Comparison of ENCODE assay signal across 22 cellular contexts in genomic region chr11:118201966-118202365, GRCh38. TPM values are rescaled to one million over a fixed set of nuclear protein-coding genes. Genes with fewer than 3 reads are reported as not detected.
A peak's percentile ranks its signal among the peaks of the same experiment; 100 is the strongest.
DNase-seq lines count a peak whose midpoint lies in the region; ATAC-seq and TF ChIP-seq lines count a peak whose summit lies in the region.
"Had no signal": no experiment of that assay in that cellular context is flagged by ENCODE, and none has a peak within 500 bp of the region (broad histone marks: within the 10 kb centered on the region; RNA-seq: fewer than 3 reads in every experiment).

No MANE protein-coding gene starts in this region.

- H3K4me1 ChIP-seq in CD8-positive, alpha-beta T cell (ENCODE audit: insufficient read depth, low read length): peaks cover 77% of the 10 kb centered on the region
- H3K4me1 ChIP-seq in Caco-2 (peaks cover 91% of the 10 kb centered on the region), muscle layer of duodenum (ENCODE audit: control insufficient read depth in 1 of 2, insufficient read depth in 2 of 2, low read length in 2 of 2) (peaks cover 0 to 17% of the 10 kb centered on the region in 2 donors), breast epithelium (no peaks in the 10 kb centered on the region)

- H3K36me3 ChIP-seq in CD8-positive, alpha-beta T cell (ENCODE audit: insufficient read depth, low read length): peaks cover 24% of the 10 kb centered on the region
- H3K36me3 ChIP-seq in Caco-2 (ENCODE audit: control insufficient read depth, insufficient read depth, low read length): peaks cover 2% of the 10 kb centered on the region; the same call in 1 of the 2 replicates
- no peaks in the 10 kb centered on the region for H3K36me3 ChIP-seq in muscle layer of duodenum (ENCODE audit: control insufficient read depth in 1 of 2, insufficient read depth in 2 of 2, low read length in 2 of 2)
- H3K36me3 ChIP-seq in breast epithelium: no peaks in the 10 kb centered on the region

- BruUV-seq in Caco-2 (replicated peaks; lab: Mats Ljungman, UMichigan): TSS peak; percentile 80

- POLR2A ChIA-PET in CD8-positive, alpha-beta T cell (lab: Charles Lee): interaction anchor here (0.6 to 2.1 kb wide), 21 partner anchors 13 to 143 kb away, joined by 3 to 18 read pairs (median 4); partner anchors contain the start of genes CD3E, CD3G, JAML and MPZL2
- POLR2A ChIA-PET in Caco-2 (lab: Charles Lee): interaction anchor here (0.5 to 2.0 kb wide), 5 partner anchors 10 to 1123 kb away, joined by 3 to 16 read pairs (median 4); partner anchors contain the start of gene MPZL3

- no peaks in the 10 kb centered on the region for H3K27me3 ChIP-seq in CD8-positive, alpha-beta T cell (ENCODE audit: insufficient read depth, low read length)
- H3K27me3 ChIP-seq in Caco-2 (replicated peaks; ENCODE audit: control insufficient read depth, insufficient read depth, low read length) (no peaks in the 10 kb centered on the region), muscle layer of duodenum (ENCODE audit: low read depth, low read length) (no peaks in the 10 kb centered on the region), breast epithelium (no peaks in the 10 kb centered on the region)

- no peaks in the 10 kb centered on the region for H3K27me3 Mint-ChIP-seq in CD8-positive, alpha-beta T cell (ENCODE audit: low read depth)
- no peaks in the 10 kb centered on the region for H3K27me3 Mint-ChIP-seq in Caco-2 (ENCODE audit: insufficient read depth, unreplicated experiment)
- no peaks in the 10 kb centered on the region for H3K27me3 Mint-ChIP-seq in effector memory CD8-positive, alpha-beta T cell
- H3K27me3 Mint-ChIP-seq: CD4-positive, CD25-positive, alpha-beta regulatory T cell had no signal

- no peak overlapping the region for H3K4me3 Mint-ChIP-seq in CD8-positive, alpha-beta T cell
- no peak overlapping the region for H3K4me3 Mint-ChIP-seq in Caco-2 (ENCODE audit: unreplicated experiment)
- no peak overlapping the region for H3K4me3 Mint-ChIP-seq in effector memory CD8-positive, alpha-beta T cell
- H3K4me3 Mint-ChIP-seq: CD4-positive, CD25-positive, alpha-beta regulatory T cell had no signal

- intact Hi-C loops in CD8-positive, alpha-beta T cell (cut with DNase I, micrococcal nuclease): loop anchor here (1.0 to 2.0 kb wide), 5 partner anchors 15 to 51 kb away; partner anchors contain the start of gene MPZL3 (in 1 of the 2)
- intact Hi-C loops in Caco-2 (cut with micrococcal nuclease; ENCODE audit: unreplicated experiment) (loop anchor here (1.0 to 2.0 kb wide), 5 partner anchors 10 to 117 kb away; partner anchors contain the start of gene MPZL3), breast epithelium (cut with DNase I; ENCODE audit: low total_unique reads) (no loop called here), Right ventricle myocardium inferior (cut with DNase I) (no loop called here)

- TF ChIP-seq POLR2A in breast epithelium (IDR thresholded peaks at IDR 0.05): no peak

- ATAC-seq in CD8-positive, alpha-beta T cell: no peak
- ATAC-seq in effector memory CD8-positive, alpha-beta T cell (replicated peaks): peak; percentile 21
- ATAC-seq in Right ventricle myocardium inferior (no peak), GM18498 (IDR thresholded peaks at IDR 0.05; ENCODE audit: unreplicated experiment) (no peak)

- peaks cover 30% of the 10 kb centered on the region for H3K4me1 Mint-ChIP-seq in CD8-positive, alpha-beta T cell (ENCODE audit: low read depth)
- peaks cover 31% of the 10 kb centered on the region for H3K4me1 Mint-ChIP-seq in Caco-2 (ENCODE audit: low read depth, unreplicated experiment)
- H3K4me1 Mint-ChIP-seq in effector memory CD8-positive, alpha-beta T cell (ENCODE audit: low read depth in 2 of 2): peaks cover 26 to 28% of the 10 kb centered on the region in 2 donors

- no peak overlapping the region for H3K27ac Mint-ChIP-seq in CD8-positive, alpha-beta T cell
- no peak overlapping the region for H3K27ac Mint-ChIP-seq in Caco-2 (ENCODE audit: unreplicated experiment)
- no peak overlapping the region for H3K27ac Mint-ChIP-seq in effector memory CD8-positive, alpha-beta T cell
- H3K27ac Mint-ChIP-seq: CD4-positive, CD25-positive, alpha-beta regulatory T cell had no signal

- H3K4me3 ChIP-seq in CD8-positive, alpha-beta T cell (ENCODE audit: low read depth, low read length): no peak overlapping the region
- H3K4me3 ChIP-seq in Caco-2 (ENCODE audit: low read depth, low read length) (no peak overlapping the region), muscle layer of duodenum (ENCODE audit: low read depth in 1 of 2, low read length in 2 of 2) (no peak overlapping the region), breast epithelium (no peak overlapping the region)

- H3K36me3 Mint-ChIP-seq in CD8-positive, alpha-beta T cell: peaks cover 47% of the 10 kb centered on the region
- H3K36me3 Mint-ChIP-seq in Caco-2 (ENCODE audit: insufficient read depth, unreplicated experiment): no peaks in the 10 kb centered on the region
- H3K36me3 Mint-ChIP-seq in effector memory CD8-positive, alpha-beta T cell (ENCODE audit: insufficient read depth): peaks cover 35% of the 10 kb centered on the region

- CTCF ChIA-PET in CD8-positive, alpha-beta T cell (lab: Charles Lee): interaction anchor here (0.7 to 1.9 kb wide), 20 partner anchors 11 to 286 kb away, joined by 3 to 14 read pairs (median 4); partner anchors contain the start of gene JAML
- CTCF ChIA-PET in Caco-2 (lab: Charles Lee): interaction anchor here (0.5 to 1.9 kb wide), 13 partner anchors 10 to 1017 kb away, joined by 3 to 20 read pairs (median 4); partner anchors contain the start of gene MPZL2

- H3K9me3 Mint-ChIP-seq in CD8-positive, alpha-beta T cell: no peaks in the 10 kb centered on the region
- H3K9me3 Mint-ChIP-seq in Caco-2 (ENCODE audit: unreplicated experiment): no peaks in the 10 kb centered on the region
- no peaks in the 10 kb centered on the region for H3K9me3 Mint-ChIP-seq in effector memory CD8-positive, alpha-beta T cell
- H3K9me3 Mint-ChIP-seq: CD4-positive, CD25-positive, alpha-beta regulatory T cell had no signal

- TF ChIP-seq CTCF in CD8-positive, alpha-beta T cell (IDR thresholded peaks at IDR 0.05): no peak
- no peak for TF ChIP-seq CTCF in Caco-2 (IDR thresholded peaks at IDR 0.05; ENCODE audit: insufficient read depth in 1 of 2, low read depth in 1 of 2, low read length in 1 of 2, severe bottlenecking in 1 of 2, unreplicated experiment in 1 of 2)
- TF ChIP-seq CTCF in breast epithelium (IDR thresholded peaks at IDR 0.05): no peak

- peak overlapping the region; percentile 16 for H3K27ac ChIP-seq in CD8-positive, alpha-beta T cell (ENCODE audit: low read depth, low read length)
- H3K27ac ChIP-seq in muscle layer of duodenum (ENCODE audit: low read length): peak overlapping the region; percentile 19
- no peak overlapping the region for H3K27ac ChIP-seq in breast epithelium

- no peaks in the 10 kb centered on the region for H3K9me3 ChIP-seq in CD8-positive, alpha-beta T cell (ENCODE audit: low read length)
- no peaks in the 10 kb centered on the region for H3K9me3 ChIP-seq in Caco-2
- H3K9me3 ChIP-seq in muscle layer of duodenum (ENCODE audit: control insufficient read depth in 1 of 2, low read length in 2 of 2): no peaks in the 10 kb centered on the region
- no peaks in the 10 kb centered on the region for H3K9me3 ChIP-seq in breast epithelium

- no peak for DNase-seq in CD8-positive, alpha-beta T cell
- DNase-seq in Caco-2 (no peak), breast epithelium (ENCODE audit: low spot score in 2 of 2) (no peak), Right ventricle myocardium inferior (ENCODE audit: missing footprints) (no peak)
- no peak for DNase-seq in effector memory CD8-positive, alpha-beta T cell
- DNase-seq in activated effector memory CD4-positive, alpha-beta T cell treated with anti-CD3 and anti-CD28 coated beads, Interleukin-2, amount 50 U/mL, for 16 hours: no peak
- DNase-seq: GDM1, IMR-90, Karpas-422, NCI-H1694, NCI-H2081, NCI-H2171, NCI-H345, NCI-H524, NCI-H774, Right ventricle myocardium superior had no signal

RNA-seq across cellular contexts. Expression of gene JAML, which starts 22.8 kb away (rescaled TPM):
- total RNA-seq in CD8-positive, alpha-beta T cell: 10 to 100 TPM; 38.4 to 40.4 TPM
- 8.9 and 12.0 TPM in 2 replicates for total RNA-seq in Caco-2 (2022)
- 10 to 100 TPM in 2 of 3 donors, 1 to 10 TPM in 1; 2.3 to 16.0 (median 15.7) TPM for total RNA-seq in breast epithelium
- 3.3 TPM for total RNA-seq in Right ventricle myocardium inferior
- total RNA-seq: Calu3, IMR-90, M059J, SK-MEL-5 had no signal

RNA-seq across cellular contexts. Expression of gene SCN2B, which starts 25.5 kb away (rescaled TPM):
- not detected for total RNA-seq in CD8-positive, alpha-beta T cell
- total RNA-seq in Caco-2 (2022) (0.09 TPM in 1 of 2 replicates, not detected in the other), breast epithelium (under 1 TPM; under 0.01 to 0.88 (median 0.16) TPM), Right ventricle myocardium inferior (18.3 TPM)
- total RNA-seq: Calu3; CD4-positive, CD25-positive, alpha-beta regulatory T cell; SK-MEL-5 had no signal

RNA-seq across cellular contexts. Expression of gene SCN4B, which starts 49.3 kb away (rescaled TPM):
- not detected for total RNA-seq in CD8-positive, alpha-beta T cell
- total RNA-seq in Caco-2 (2022) (0.70 TPM in 2 replicates), breast epithelium (1 to 10 TPM; 3.3 to 7.9 (median 3.7) TPM), Right ventricle myocardium inferior (12.6 TPM)
- total RNA-seq: Calu3; CD4-positive, CD25-positive, alpha-beta regulatory T cell; SK-MEL-5 had no signal

RNA-seq across cellular contexts. Expression of gene MPZL3, which starts 50.2 kb away (rescaled TPM):
- total RNA-seq in CD8-positive, alpha-beta T cell: 10 to 100 TPM; 15.3 to 16.8 TPM
- 29.6 and 31.8 TPM in 2 replicates for total RNA-seq in Caco-2 (2022)
- 10 to 100 TPM in 2 of 3 donors, under 1 TPM in 1; 0.64 to 23.0 (median 13.1) TPM for total RNA-seq in breast epithelium
- total RNA-seq in Right ventricle myocardium inferior: 2.2 TPM
- total RNA-seq: SK-MEL-5 had no signal

Comparison
In these comparisons a context has a peak if more than half of its experiments do, and no peak if none do; other contexts are left out.
1. H3K27ac ChIP-seq: peak in CD8-positive, alpha-beta T cell (single experiment) and muscle layer of duodenum (single experiment); none in breast epithelium (0 of 2).
2. RNA of gene SCN2B, which starts 25.5 kb away (total RNA-seq): 18.3 TPM in Right ventricle myocardium inferior (single experiment); under 0.01 to 0.88 TPM in breast epithelium, 0.09 TPM in Caco-2 and not detected in CD8-positive, alpha-beta T cell; every median in the first group is over 10 times any median in the second.
3. intact Hi-C loops: an anchor here in CD8-positive, alpha-beta T cell (1.0 to 2.0 kb wide) and Caco-2 (1.0 to 2.0 kb wide); none called in breast epithelium and Right ventricle myocardium inferior.